8 cellular contexts compared by ENCODE assay signal in genomic region chr3:66582721-66583141, GRCh38.
DNase-seq lines count a peak whose midpoint lies in the region; ATAC-seq, FAIRE-seq and TF ChIP-seq lines count a peak whose summit lies in the region.

No MANE protein-coding gene starts in this region.

- H3K4me2 ChIP-seq in Karpas-422 (ENCODE audit: low read depth, low read length, poor library complexity, severe bottlenecking), result no peak overlapping the region
- no peak overlapping the region for H3K4me2 ChIP-seq in mammary epithelial cell (ENCODE audit: insufficient read depth, low read depth, low read length)

- DNase-seq in CD4-positive, alpha-beta T cell, result peak; percentile 15 to 42 (median 22)
- DNase-seq in Karpas-422 (peak; percentile 84), mammary epithelial cell (no peak), mesenteric fat pad (ENCODE audit: low spot score) (no peak), D721Med (ENCODE audit: insufficient read length, low spot score) (no peak)
- peak; percentile 48 for DNase-seq in activated T-cell treated with anti-CD3 and anti-CD28 coated beads, Interleukin-2, amount 50 U/mL, for 1 hour
- DNase-seq in stimulated activated CD4-positive, alpha-beta T cell treated with anti-CD3 and anti-CD28 coated beads, Interleukin-12 subunit alpha, Interleukin-12 subunit beta, amount 100 ng/mL, for 48 hours (ENCODE audit: low read depth in 2 of 3, low spot score in 1 of 3), result peak in 2 of 3 donors; percentile 5 to 11

- no peak for TF ChIP-seq CTCF in CD4-positive, alpha-beta T cell (IDR thresholded peaks at IDR 0.05)
- TF ChIP-seq CTCF in mammary epithelial cell (conservative IDR thresholded peaks at IDR 0.05 in 1 of 2, IDR thresholded peaks at IDR 0.05 in 1 of 2; ENCODE audit: extremely low read depth in 1 of 2, insufficient read depth in 1 of 2, low read depth in 1 of 2, low read length in 2 of 2) (no peak), D721Med (IDR thresholded peaks at IDR 0.05; ENCODE audit: insufficient read depth, missing control alignments) (no peak)

- H3K9me3 ChIP-seq in CD4-positive, alpha-beta T cell (ENCODE audit: control insufficient read depth, low read length), result no peaks in the 10 kb centered on the region
- no peaks in the 10 kb centered on the region for H3K9me3 ChIP-seq in Karpas-422 (ENCODE audit: low read length)
- no peaks in the 10 kb centered on the region for H3K9me3 ChIP-seq in mammary epithelial cell (replicated peaks; ENCODE audit: insufficient read depth, low read length)

- peaks cover 35% of the 10 kb centered on the region for H3K4me1 ChIP-seq in Karpas-422 (ENCODE audit: low read length)
- peaks cover 6% of the 10 kb centered on the region for H3K4me1 ChIP-seq in mammary epithelial cell (ENCODE audit: insufficient read depth, low read length)

- H3K27me3 ChIP-seq in CD4-positive, alpha-beta T cell (ENCODE audit: control insufficient read depth, insufficient read depth, low read length), result peaks cover 5% of the 10 kb centered on the region
- H3K27me3 ChIP-seq in Karpas-422 (ENCODE audit: low read length), result no peaks in the 10 kb centered on the region
- H3K27me3 ChIP-seq in mammary epithelial cell (ENCODE audit: insufficient read depth, low read length), result no peaks in the 10 kb centered on the region

- H3K27ac ChIP-seq in CD4-positive, alpha-beta T cell (ENCODE audit: low read depth, low read length), result no peak overlapping the region
- H3K27ac ChIP-seq in Karpas-422 (ENCODE audit: low read length) (no peak overlapping the region), mammary epithelial cell (ENCODE audit: insufficient read depth, low read depth, low read length) (no peak overlapping the region)

- CTCF ChIA-PET in CD4-positive, alpha-beta T cell (lab: Charles Lee), result interaction anchor here (0.5 kb wide), 1 partner anchor 26 kb away, joined by 3 read pairs; no protein-coding TSS in a partner anchor
- CTCF ChIA-PET in mammary epithelial cell (lab: Charles Lee; ENCODE audit: low non-redundant PET), result no interaction called here

- peaks cover 4% of the 10 kb centered on the region; the same call in 1 of the 2 replicates for H3K36me3 ChIP-seq in Karpas-422 (ENCODE audit: insufficient read depth, low read length)
- no peaks in the 10 kb centered on the region for H3K36me3 ChIP-seq in mammary epithelial cell (ENCODE audit: insufficient read depth, low read length)

- H4K20me1 ChIP-seq in Karpas-422 (ENCODE audit: insufficient read depth, low read depth, low read length) (no peaks in the 10 kb centered on the region), mammary epithelial cell (ENCODE audit: insufficient read depth, low read length) (no peaks in the 10 kb centered on the region)

- ATAC-seq in CD4-positive, alpha-beta T cell (ENCODE audit: poor library complexity), result peak; percentile 67
- ATAC-seq in GM21515 (IDR thresholded peaks at IDR 0.05; ENCODE audit: unreplicated experiment), result peak; percentile 92

- 46% methylated on average over 20 of the region's 20 CpGs for WGBS in mammary epithelial cell (ENCODE audit: low coverage, missing lambda C conversion rate)

- POLR2A ChIA-PET in CD4-positive, alpha-beta T cell (lab: Charles Lee), result no interaction called here

- H3K36me3 Mint-ChIP-seq in CD4-positive, alpha-beta T cell (ENCODE audit: low read depth), result no peaks in the 10 kb centered on the region

- peak overlapping the region; percentile 4 for H3K4me3 Mint-ChIP-seq in CD4-positive, alpha-beta T cell

- H3K9ac ChIP-seq in Karpas-422 (ENCODE audit: low read length), result peak overlapping the region; percentile 4; the same call in 1 of the 2 replicates
- H3K9ac ChIP-seq in mammary epithelial cell (ENCODE audit: insufficient read depth, low read length), result no peak overlapping the region

- peaks cover 15% of the 10 kb centered on the region for H3K4me1 Mint-ChIP-seq in CD4-positive, alpha-beta T cell (ENCODE audit: low read depth)

- intact Hi-C loops in CD4-positive, alpha-beta T cell (cut with DNase I, micrococcal nuclease), result no loop called here
- intact Hi-C loops in mammary epithelial cell (cut with micrococcal nuclease), result no loop called here

- in situ Hi-C loops in mammary epithelial cell (cut with MboI; ENCODE audit: low sequenced_read_pairs in 2 of 2), result no loop called here

- H3K9me3 Mint-ChIP-seq in CD4-positive, alpha-beta T cell, result no peaks in the 10 kb centered on the region

- no peaks in the 10 kb centered on the region for H3K79me2 ChIP-seq in Karpas-422 (ENCODE audit: low read length)
- no peaks in the 10 kb centered on the region for H3K79me2 ChIP-seq in mammary epithelial cell (ENCODE audit: insufficient read depth, low read length)

- H2AFZ ChIP-seq in Karpas-422 (ENCODE audit: low read length), result peak overlapping the region; percentile 61
- no peak overlapping the region for H2AFZ ChIP-seq in mammary epithelial cell (ENCODE audit: low read depth, low read length)

- no peak overlapping the region for H3K27ac Mint-ChIP-seq in CD4-positive, alpha-beta T cell

- no TSS peak for BruUV-seq in mammary epithelial cell (replicated peaks; lab: Mats Ljungman, UMichigan)

- FAIRE-seq in D721Med (lab: Jason Lieb, UNC), result no peak

- H3K9me2 ChIP-seq in Karpas-422 (replicated peaks; ENCODE audit: insufficient read depth, low read length), result no peaks in the 10 kb centered on the region

- H3K27me3 Mint-ChIP-seq in CD4-positive, alpha-beta T cell, result peaks cover 14% of the 10 kb centered on the region

- H3K4me3 ChIP-seq in Karpas-422 (ENCODE audit: low read length) (no peak overlapping the region), mammary epithelial cell (replicated peaks in 1 of 3; ENCODE audit: insufficient read depth in 1 of 3, low read depth in 2 of 3, low read length in 3 of 3) (no peak overlapping the region)

- dilution Hi-C loops in mammary epithelial cell (cut with HindIII; ENCODE audit: low sequenced_read_pairs), result loop anchor here (5.0 kb wide), 1 partner anchor 70 kb away; no protein-coding TSS in a partner anchor

Comparison
In these comparisons a context has a peak if more than half of its experiments do, and no peak if none do; other contexts are left out.
1. DNase-seq: peak in CD4-positive, alpha-beta T cell (10 of 10), Karpas-422 (single experiment), activated T-cell treated with anti-CD3 and anti-CD28 coated beads, Interleukin-2, amount 50 U/mL, for 1 hour (single experiment) and stimulated activated CD4-positive, alpha-beta T cell treated with anti-CD3 and anti-CD28 coated beads, Interleukin-12 subunit alpha, Interleukin-12 subunit beta, amount 100 ng/mL, for 48 hours (2 of 3); none in mammary epithelial cell (single experiment), mesenteric fat pad (single experiment) and D721Med (single experiment).